Comparison of ENCODE assay signal across 1 cellular context in the genomic region with DNA sequence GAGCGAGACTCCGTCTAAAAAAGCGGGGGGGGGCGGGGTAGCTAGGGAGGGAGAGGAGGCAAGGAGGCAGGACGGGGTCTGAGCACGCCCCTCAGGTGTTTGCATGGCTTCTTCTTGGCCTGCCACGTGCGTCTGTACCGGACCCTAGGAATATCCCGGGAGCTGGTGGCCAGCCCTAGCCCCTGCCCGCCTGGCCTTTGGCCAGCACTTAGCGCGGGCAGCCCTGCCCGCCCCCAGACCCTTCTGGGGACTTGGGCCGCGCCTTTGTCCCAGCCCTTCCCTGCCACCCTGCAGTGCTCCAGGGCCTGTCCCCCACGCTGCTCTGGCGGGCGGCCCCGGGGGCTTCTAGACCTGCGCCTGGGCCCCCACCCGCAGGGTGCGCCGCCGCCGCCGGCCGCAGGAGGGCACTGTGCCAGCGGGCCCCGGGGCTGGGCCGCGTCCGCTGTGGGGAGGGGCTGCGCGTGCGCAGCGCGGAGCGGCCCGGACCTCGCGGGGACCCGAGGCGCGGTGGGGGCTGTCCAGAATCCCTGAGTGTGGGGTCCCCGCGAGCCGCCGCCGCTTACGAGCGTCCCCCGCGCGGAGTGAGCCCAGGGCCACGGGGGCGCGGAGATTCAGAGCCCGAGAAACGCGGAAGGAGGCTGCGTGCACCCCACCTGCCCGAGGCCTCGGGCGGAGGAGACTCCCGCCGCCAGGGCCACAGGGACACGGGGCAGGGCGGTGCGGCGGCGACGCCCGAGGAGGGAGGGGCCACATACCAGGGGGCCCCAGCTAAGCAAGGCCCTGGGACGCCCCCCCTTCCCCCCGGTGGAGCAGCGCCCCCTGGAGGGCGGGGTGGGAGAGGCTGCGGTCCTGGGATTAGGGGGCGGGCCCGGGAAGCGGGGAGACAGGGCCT.
A peak's percentile ranks its signal among the peaks of the same experiment; 100 is the strongest.
TF ChIP-seq lines count a peak whose summit lies in the region.

No MANE protein-coding gene starts in this region.

TF ChIP-seq in HepG2, 621 proteins besides CTCF, POLR2A, EP300 and RAD21 (continued from another document and continues in another):
- TF ChIP-seq, protein P1, sequence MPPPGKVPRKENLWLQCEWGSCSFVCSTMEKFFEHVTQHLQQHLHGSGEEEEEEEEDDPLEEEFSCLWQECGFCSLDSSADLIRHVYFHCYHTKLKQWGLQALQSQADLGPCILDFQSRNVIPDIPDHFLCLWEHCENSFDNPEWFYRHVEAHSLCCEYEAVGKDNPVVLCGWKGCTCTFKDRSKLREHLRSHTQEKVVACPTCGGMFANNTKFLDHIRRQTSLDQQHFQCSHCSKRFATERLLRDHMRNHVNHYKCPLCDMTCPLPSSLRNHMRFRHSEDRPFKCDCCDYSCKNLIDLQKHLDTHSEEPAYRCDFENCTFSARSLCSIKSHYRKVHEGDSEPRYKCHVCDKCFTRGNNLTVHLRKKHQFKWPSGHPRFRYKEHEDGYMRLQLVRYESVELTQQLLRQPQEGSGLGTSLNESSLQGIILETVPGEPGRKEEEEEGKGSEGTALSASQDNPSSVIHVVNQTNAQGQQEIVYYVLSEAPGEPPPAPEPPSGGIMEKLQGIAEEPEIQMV (CRISPR knock-in tag; IDR thresholded peaks at IDR 0.05; ENCODE audit: low read depth) = peak; percentile 97
- peak; percentile 86 for TF ChIP-seq BATF2 (CRISPR knock-in tag; IDR thresholded peaks at IDR 0.05)
- TF ChIP-seq XRCC5 (optimal IDR thresholded peaks at IDR 0.05; ENCODE audit: low read length) = peak; percentile 43
- TF ChIP-seq HMG20B (CRISPR knock-in tag; conservative IDR thresholded peaks at IDR 0.05) = no peak
- 0 out of 2 replicates have a peak, but pooled peaks have one; percentile 25 for TF ChIP-seq SP5 (CRISPR knock-in tag; IDR thresholded peaks at IDR 0.05; ENCODE audit: borderline replicate concordance, low read depth)
- TF ChIP-seq GABPB1 (CRISPR knock-in tag; IDR thresholded peaks at IDR 0.05) = peak; percentile 75
- TF ChIP-seq TRIM24 (CRISPR knock-in tag; IDR thresholded peaks at IDR 0.05) = no peak
- TF ChIP-seq MED8 (CRISPR knock-in tag; IDR thresholded peaks at IDR 0.05; ENCODE audit: insufficient replicate concordance) = peak; percentile 61
- TF ChIP-seq, protein P2, sequence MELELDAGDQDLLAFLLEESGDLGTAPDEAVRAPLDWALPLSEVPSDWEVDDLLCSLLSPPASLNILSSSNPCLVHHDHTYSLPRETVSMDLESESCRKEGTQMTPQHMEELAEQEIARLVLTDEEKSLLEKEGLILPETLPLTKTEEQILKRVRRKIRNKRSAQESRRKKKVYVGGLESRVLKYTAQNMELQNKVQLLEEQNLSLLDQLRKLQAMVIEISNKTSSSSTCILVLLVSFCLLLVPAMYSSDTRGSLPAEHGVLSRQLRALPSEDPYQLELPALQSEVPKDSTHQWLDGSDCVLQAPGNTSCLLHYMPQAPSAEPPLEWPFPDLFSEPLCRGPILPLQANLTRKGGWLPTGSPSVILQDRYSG (CRISPR knock-in tag; IDR thresholded peaks at IDR 0.05) = peak; percentile 93
- no peak for TF ChIP-seq SIN3B (IDR thresholded peaks at IDR 0.05; ENCODE audit: low read length)
- peak; percentile 46; the same call in 1 of the 2 replicates for TF ChIP-seq ZNF142 (CRISPR knock-in tag; IDR thresholded peaks at IDR 0.05)
- peak; percentile 82 for TF ChIP-seq ZNF563 (CRISPR knock-in tag; IDR thresholded peaks at IDR 0.05)
- TF ChIP-seq ZNF703 (CRISPR knock-in tag; IDR thresholded peaks at IDR 0.05; ENCODE audit: borderline replicate concordance) = 0 out of 2 replicates have a peak, but pooled peaks have one; percentile 63
- peak; percentile 92 for TF ChIP-seq ATF7-NPFF (CRISPR knock-in tag; IDR thresholded peaks at IDR 0.05; ENCODE audit: low read depth)
- no peak for TF ChIP-seq PRDM10 (CRISPR knock-in tag; IDR thresholded peaks at IDR 0.05; ENCODE audit: low read depth)
- TF ChIP-seq NR2C2 (CRISPR knock-in tag; IDR thresholded peaks at IDR 0.05; ENCODE audit: borderline replicate concordance) = 0 out of 2 replicates have a peak, but pooled peaks have one; percentile 32
- peak; percentile 82; the same call in 1 of the 2 replicates for TF ChIP-seq NKX3-1 (CRISPR knock-in tag; IDR thresholded peaks at IDR 0.05)
- peak; percentile 52 for TF ChIP-seq ZNF781 (CRISPR knock-in tag; IDR thresholded peaks at IDR 0.05; ENCODE audit: borderline replicate concordance, not compliant biosample characterization)
- 0 out of 2 replicates have a peak, but pooled peaks have one; percentile 51 for TF ChIP-seq ISL2 (CRISPR knock-in tag; IDR thresholded peaks at IDR 0.05)
- TF ChIP-seq ARNTL (CRISPR knock-in tag; IDR thresholded peaks at IDR 0.05) = 0 out of 2 replicates have a peak, but pooled peaks have one; percentile 30
- no peak for TF ChIP-seq NFIC (IDR thresholded peaks at IDR 0.05; ENCODE audit: low read length)
- TF ChIP-seq SNAI1 (CRISPR knock-in tag; IDR thresholded peaks at IDR 0.05; ENCODE audit: borderline replicate concordance) = 0 out of 2 replicates have a peak, but pooled peaks have one; percentile 83
- peak; percentile 83; the same call in 1 of the 2 replicates for TF ChIP-seq FOXC1 (CRISPR knock-in tag; IDR thresholded peaks at IDR 0.05; ENCODE audit: borderline replicate concordance)
- TF ChIP-seq SOX6 (IDR thresholded peaks at IDR 0.05) = no peak
- peak; percentile 60 for TF ChIP-seq SOX6 (CRISPR knock-in tag; IDR thresholded peaks at IDR 0.05)
- TF ChIP-seq AGO1 (IDR thresholded peaks at IDR 0.05; ENCODE audit: low read depth, low read length, poor library complexity, severe bottlenecking) = peak; percentile 81
- no peak for TF ChIP-seq ZNF468 (CRISPR knock-in tag; IDR thresholded peaks at IDR 0.05)
- TF ChIP-seq GATAD2A (CRISPR knock-in tag; IDR thresholded peaks at IDR 0.05) = no peak
- TF ChIP-seq NR1H2 (CRISPR knock-in tag; IDR thresholded peaks at IDR 0.05; ENCODE audit: borderline replicate concordance, low read depth) = peak; percentile 43; the same call in 1 of the 2 replicates
- TF ChIP-seq SP4 (CRISPR knock-in tag; IDR thresholded peaks at IDR 0.05) = peak; percentile 73
- TF ChIP-seq NONO (IDR thresholded peaks at IDR 0.05) = no peak
- peak; percentile 84 for TF ChIP-seq NONO (CRISPR knock-in tag; conservative IDR thresholded peaks at IDR 0.05)
- TF ChIP-seq ZNF766 (CRISPR knock-in tag; IDR thresholded peaks at IDR 0.05; ENCODE audit: borderline replicate concordance) = 0 out of 2 replicates have a peak, but pooled peaks have one; percentile 82
- no peak for TF ChIP-seq MBNL3 (CRISPR knock-in tag; conservative IDR thresholded peaks at IDR 0.05)
- TF ChIP-seq, protein P3, sequence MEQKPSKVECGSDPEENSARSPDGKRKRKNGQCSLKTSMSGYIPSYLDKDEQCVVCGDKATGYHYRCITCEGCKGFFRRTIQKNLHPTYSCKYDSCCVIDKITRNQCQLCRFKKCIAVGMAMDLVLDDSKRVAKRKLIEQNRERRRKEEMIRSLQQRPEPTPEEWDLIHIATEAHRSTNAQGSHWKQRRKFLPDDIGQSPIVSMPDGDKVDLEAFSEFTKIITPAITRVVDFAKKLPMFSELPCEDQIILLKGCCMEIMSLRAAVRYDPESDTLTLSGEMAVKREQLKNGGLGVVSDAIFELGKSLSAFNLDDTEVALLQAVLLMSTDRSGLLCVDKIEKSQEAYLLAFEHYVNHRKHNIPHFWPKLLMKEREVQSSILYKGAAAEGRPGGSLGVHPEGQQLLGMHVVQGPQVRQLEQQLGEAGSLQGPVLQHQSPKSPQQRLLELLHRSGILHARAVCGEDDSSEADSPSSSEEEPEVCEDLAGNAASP (CRISPR knock-in tag; IDR thresholded peaks at IDR 0.05; ENCODE audit: borderline replicate concordance) = peak; percentile 26; the same call in 1 of the 2 replicates
- TF ChIP-seq GATAD1 (CRISPR knock-in tag; IDR thresholded peaks at IDR 0.05) = peak; percentile 39; the same call in 1 of the 2 replicates
- TF ChIP-seq ZBTB7B (CRISPR knock-in tag; IDR thresholded peaks at IDR 0.05) = peak; percentile 45; the same call in 1 of the 2 replicates
- TF ChIP-seq ZNF274 (CRISPR knock-in tag; IDR thresholded peaks at IDR 0.05) = peak; percentile 91
- peak; percentile 76 for TF ChIP-seq HOXA5 (CRISPR knock-in tag; IDR thresholded peaks at IDR 0.05)
- TF ChIP-seq, protein P4, sequence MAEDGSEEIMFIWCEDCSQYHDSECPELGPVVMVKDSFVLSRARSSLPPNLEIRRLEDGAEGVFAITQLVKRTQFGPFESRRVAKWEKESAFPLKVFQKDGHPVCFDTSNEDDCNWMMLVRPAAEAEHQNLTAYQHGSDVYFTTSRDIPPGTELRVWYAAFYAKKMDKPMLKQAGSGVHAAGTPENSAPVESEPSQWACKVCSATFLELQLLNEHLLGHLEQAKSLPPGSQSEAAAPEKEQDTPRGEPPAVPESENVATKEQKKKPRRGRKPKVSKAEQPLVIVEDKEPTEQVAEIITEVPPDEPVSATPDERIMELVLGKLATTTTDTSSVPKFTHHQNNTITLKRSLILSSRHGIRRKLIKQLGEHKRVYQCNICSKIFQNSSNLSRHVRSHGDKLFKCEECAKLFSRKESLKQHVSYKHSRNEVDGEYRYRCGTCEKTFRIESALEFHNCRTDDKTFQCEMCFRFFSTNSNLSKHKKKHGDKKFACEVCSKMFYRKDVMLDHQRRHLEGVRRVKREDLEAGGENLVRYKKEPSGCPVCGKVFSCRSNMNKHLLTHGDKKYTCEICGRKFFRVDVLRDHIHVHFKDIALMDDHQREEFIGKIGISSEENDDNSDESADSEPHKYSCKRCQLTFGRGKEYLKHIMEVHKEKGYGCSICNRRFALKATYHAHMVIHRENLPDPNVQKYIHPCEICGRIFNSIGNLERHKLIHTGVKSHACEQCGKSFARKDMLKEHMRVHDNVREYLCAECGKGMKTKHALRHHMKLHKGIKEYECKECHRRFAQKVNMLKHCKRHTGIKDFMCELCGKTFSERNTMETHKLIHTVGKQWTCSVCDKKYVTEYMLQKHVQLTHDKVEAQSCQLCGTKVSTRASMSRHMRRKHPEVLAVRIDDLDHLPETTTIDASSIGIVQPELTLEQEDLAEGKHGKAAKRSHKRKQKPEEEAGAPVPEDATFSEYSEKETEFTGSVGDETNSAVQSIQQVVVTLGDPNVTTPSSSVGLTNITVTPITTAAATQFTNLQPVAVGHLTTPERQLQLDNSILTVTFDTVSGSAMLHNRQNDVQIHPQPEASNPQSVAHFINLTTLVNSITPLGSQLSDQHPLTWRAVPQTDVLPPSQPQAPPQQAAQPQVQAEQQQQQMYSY (CRISPR knock-in tag; IDR thresholded peaks at IDR 0.05) = peak; percentile 60; the same call in 1 of the 2 replicates
